8 cellular contexts compared by ENCODE assay signal in genomic region chr11:3867209-3868071, GRCh38. TPM values are rescaled to one million over a fixed set of nuclear protein-coding genes. Genes with fewer than 3 reads are reported as not detected.
A peak's percentile ranks its signal among the peaks of the same experiment; 100 is the strongest.
DNase-seq lines count a peak whose midpoint lies in the region; ATAC-seq lines count a peak whose summit lies in the region.

No MANE protein-coding gene starts in this region.

- no peak overlapping the region for H3K18ac ChIP-seq in mesendoderm (ENCODE audit: low read length)

- no peak overlapping the region for H4K8ac ChIP-seq in mesendoderm (ENCODE audit: low read depth, low read length)

- no peak overlapping the region for H2BK15ac ChIP-seq in mesendoderm (replicated peaks; ENCODE audit: low read depth)

- DNase-seq in activated naive CD8-positive, alpha-beta T cell treated with anti-CD3 and anti-CD28 coated beads, Interleukin-2, amount 50 U/mL, for 24 hours, result no peak
- DNase-seq in mesendoderm (peak; percentile 64), retina (no peak), cerebellar nuclear complex (lab: John Stamatoyannopoulos, UW) (no peak), NCI-H446 treated with DMSO at 0.1 percent for 48 hours (lab: John Stamatoyannopoulos, UW) (no peak), EL (no peak)

- H2BK5ac ChIP-seq in mesendoderm (ENCODE audit: low read length), result no peak overlapping the region

- H3K27me3 Mint-ChIP-seq in activated naive CD8-positive, alpha-beta T cell treated with anti-CD3 and anti-CD28 coated beads, Interleukin-2, amount 50 U/mL, for 24 hours, result no peaks in the 10 kb centered on the region

- no peak overlapping the region for H3K4me2 ChIP-seq in mesendoderm (ENCODE audit: low read length)

- no peak overlapping the region for H2AK5ac ChIP-seq in mesendoderm (ENCODE audit: low read length)

- no peak overlapping the region for H3K23ac ChIP-seq in mesendoderm (ENCODE audit: low read length)

- H3K27ac ChIP-seq in mesendoderm (ENCODE audit: low read depth, low read length), result no peak overlapping the region

- H3K4me3 ChIP-seq in mesendoderm (ENCODE audit: low read length), result no peak overlapping the region

- H3K36me3 Mint-ChIP-seq in activated naive CD8-positive, alpha-beta T cell treated with anti-CD3 and anti-CD28 coated beads, Interleukin-2, amount 50 U/mL, for 24 hours (ENCODE audit: low read depth), result peaks cover 12% of the 10 kb centered on the region

- no peak overlapping the region for H2BK120ac ChIP-seq in mesendoderm (ENCODE audit: low read depth, low read length)

- no peaks in the 10 kb centered on the region for H3K79me2 ChIP-seq in mesendoderm (ENCODE audit: control insufficient read depth, insufficient read depth, low read length)

- H3K56ac ChIP-seq in mesendoderm (ENCODE audit: low read length), result peak overlapping the region; percentile 36

- peak overlapping the region; percentile 77 for H3K27ac Mint-ChIP-seq in activated naive CD8-positive, alpha-beta T cell treated with anti-CD3 and anti-CD28 coated beads, Interleukin-2, amount 50 U/mL, for 24 hours

- H3K27me3 ChIP-seq in mesendoderm (ENCODE audit: insufficient read depth, low read length, poor library complexity), result no peaks in the 10 kb centered on the region

- H3K9me3 Mint-ChIP-seq in activated naive CD8-positive, alpha-beta T cell treated with anti-CD3 and anti-CD28 coated beads, Interleukin-2, amount 50 U/mL, for 24 hours, result no peaks in the 10 kb centered on the region

- H3K4me3 Mint-ChIP-seq in activated naive CD8-positive, alpha-beta T cell treated with anti-CD3 and anti-CD28 coated beads, Interleukin-2, amount 50 U/mL, for 24 hours, result peak overlapping the region; percentile 13

- peaks cover 2% of the 10 kb centered on the region for H3K79me1 ChIP-seq in mesendoderm (ENCODE audit: low read length)

- H3K4ac ChIP-seq in mesendoderm (ENCODE audit: low read depth, low read length), result no peak overlapping the region

- peak; percentile 42 for ATAC-seq in GM19035 (IDR thresholded peaks at IDR 0.05; ENCODE audit: unreplicated experiment)
- peak; percentile 55 for ATAC-seq in HG03066 (IDR thresholded peaks at IDR 0.05; ENCODE audit: low read depth, unreplicated experiment)
- ATAC-seq in activated naive CD8-positive, alpha-beta T cell treated with anti-CD3 and anti-CD28 coated beads, Interleukin-2, amount 50 U/mL, for 24 hours, result peak; percentile 53

- H3K4me1 Mint-ChIP-seq in activated naive CD8-positive, alpha-beta T cell treated with anti-CD3 and anti-CD28 coated beads, Interleukin-2, amount 50 U/mL, for 24 hours, result peaks cover 89% of the 10 kb centered on the region

- H3K4me1 ChIP-seq in mesendoderm (ENCODE audit: control insufficient read depth, low read depth, low read length), result peaks cover 7% of the 10 kb centered on the region

- WGBS in mesendoderm (ENCODE audit: extremely low coverage, insufficient coverage, low lambda C conversion rate), result no CpG with 5 or more reads among the region's 6 CpGs

- H3K36me3 ChIP-seq in mesendoderm (ENCODE audit: control insufficient read depth, insufficient read depth, low read length), result no peaks in the 10 kb centered on the region

- no peak overlapping the region for H4K5ac ChIP-seq in mesendoderm (ENCODE audit: low read length)

- no peak overlapping the region for H3K9ac ChIP-seq in mesendoderm (ENCODE audit: low read length)

RNA-seq across cellular contexts. Expression of gene STIM1, which starts 12.0 kb away (rescaled TPM):
- 9.2 TPM for polyA plus RNA-seq in mesendoderm (2013, experiment 1 of 2)
- 8.3 TPM for polyA plus RNA-seq in mesendoderm (2013, experiment 2 of 2)

RNA-seq across cellular contexts. Expression of gene RHOG, which starts 26.7 kb away (rescaled TPM):
- 38.2 TPM for polyA plus RNA-seq in mesendoderm (2013, experiment 1 of 2)
- 34.7 TPM for polyA plus RNA-seq in mesendoderm (2013, experiment 2 of 2)

RNA-seq across cellular contexts. Expression of gene PGAP2, which starts 59.1 kb away (rescaled TPM):
- 55.1 TPM for polyA plus RNA-seq in mesendoderm (2013, experiment 1 of 2)
- polyA plus RNA-seq in mesendoderm (2013, experiment 2 of 2), result 56.2 TPM
